In genomic region chr11:104853276-104853675, GRCh38 we compare ENCODE assay signal across 11 cellular contexts. TPM values are rescaled to one million over a fixed set of nuclear protein-coding genes. Genes with fewer than 3 reads are reported as not detected.
"Had no signal": no experiment of that assay in that cellular context is flagged by ENCODE, and none has a peak within 500 bp of the region (broad histone marks: within the 10 kb centered on the region; RNA-seq: fewer than 3 reads in every experiment).

No MANE protein-coding gene starts in this region.

- H3K9me3 ChIP-seq: HAP-1 had no signal

- H3K4me1 ChIP-seq: HAP-1 had no signal

- H3K36me3 ChIP-seq: HAP-1 had no signal

- DNase-seq: GOT3, H7, HFFc6, KBM-7 had no signal

- H3K27ac ChIP-seq: GM23248, HL-60 had no signal

- H3K4me3 ChIP-seq: GM23248, HAP-1 had no signal

- ATAC-seq: HCT116, HepG2 had no signal

RNA-seq across cellular contexts. Expression of gene CASP12, which starts 45.0 kb away (rescaled TPM):
- total RNA-seq: GM23248, H7, HepG2, HFFc6, HT1080 had no signal
- polyA plus RNA-seq: GM23248, HepG2, IgD-negative memory B cell had no signal
